1 cellular context compared by ENCODE assay signal in genomic region chr18:62717059-62717849, GRCh38.
TF ChIP-seq lines count a peak whose summit lies in the region.

No MANE protein-coding gene starts in this region.

TF ChIP-seq in HEK293, 187 proteins besides CTCF, POLR2A, EP300 and RAD21 (continued from another document):
- TF ChIP-seq PRDM10 (tag by site-specific recombination; IDR thresholded peaks at IDR 0.05) (no peak), EGR2 (tag by site-specific recombination; IDR thresholded peaks at IDR 0.05; ENCODE audit: low read depth) (0 out of 2 replicates have a peak, but pooled peaks have one; percentile 21), REPIN1 (tag by site-specific recombination; IDR thresholded peaks at IDR 0.05; ENCODE audit: low read depth) (no peak), GFI1B (tag by site-specific recombination; IDR thresholded peaks at IDR 0.05) (no peak), ZNF416 (tag by site-specific recombination; IDR thresholded peaks at IDR 0.05) (no peak), KLF7 (tag by site-specific recombination; IDR thresholded peaks at IDR 0.05; ENCODE audit: borderline replicate concordance) (no peak), ZNF350 (tag by site-specific recombination; IDR thresholded peaks at IDR 0.05) (no peak), ZNF16 (tag by site-specific recombination; IDR thresholded peaks at IDR 0.05; ENCODE audit: low read depth) (no peak), ZBTB49 (tag by site-specific recombination; IDR thresholded peaks at IDR 0.05; ENCODE audit: low read depth) (no peak), ZNF549 (tag by site-specific recombination; IDR thresholded peaks at IDR 0.05) (no peak), ZNF391 (tag by site-specific recombination; IDR thresholded peaks at IDR 0.05; ENCODE audit: borderline replicate concordance, low read depth) (no peak), ZBTB17 (tag by site-specific recombination; IDR thresholded peaks at IDR 0.05) (peak; percentile 59), ZNF624 (tag by site-specific recombination; IDR thresholded peaks at IDR 0.05) (no peak), ZNF311 (tag by site-specific recombination; IDR thresholded peaks at IDR 0.05; ENCODE audit: borderline replicate concordance) (no peak), ZNF843 (tag by site-specific recombination; IDR thresholded peaks at IDR 0.05) (no peak; the same call in 1 of the 2 replicates), ZNF830 (tag by site-specific recombination; IDR thresholded peaks at IDR 0.05; ENCODE audit: low read depth) (no peak), ZNF837 (tag by site-specific recombination; IDR thresholded peaks at IDR 0.05) (no peak), ZNF449 (tag by site-specific recombination; IDR thresholded peaks at IDR 0.05) (no peak), ZNF623 (tag by site-specific recombination; IDR thresholded peaks at IDR 0.05) (no peak), PATZ1 (tag by site-specific recombination; IDR thresholded peaks at IDR 0.05) (no peak)
